Comparison of ENCODE assay signal across 1 cellular context in genomic region chr3:129579991-129580390, GRCh38.
TF ChIP-seq lines count a peak whose summit lies in the region.

No MANE protein-coding gene starts in this region.

TF ChIP-seq in IMR-90, 13 proteins besides CTCF, POLR2A, EP300 and RAD21 (continued from another document):
- TF ChIP-seq RCOR1 (IDR thresholded peaks at IDR 0.05; ENCODE audit: insufficient replicate concordance, low read length) (no peak), RFX5 (IDR thresholded peaks at IDR 0.05; ENCODE audit: low read depth, low read length) (no peak), BHLHE40 (IDR thresholded peaks at IDR 0.05; ENCODE audit: low read depth, low read length) (no peak), CEBPB (IDR thresholded peaks at IDR 0.05; ENCODE audit: low read depth, low read length) (no peak), NFE2L2 (IDR thresholded peaks at IDR 0.05; ENCODE audit: low read depth, low read length) (no peak), MAFK (IDR thresholded peaks at IDR 0.05; ENCODE audit: low read depth, low read length) (no peak), MXI1 (IDR thresholded peaks at IDR 0.05; ENCODE audit: borderline replicate concordance, low read depth, low read length) (no peak)
- TF ChIP-seq, protein P1, sequence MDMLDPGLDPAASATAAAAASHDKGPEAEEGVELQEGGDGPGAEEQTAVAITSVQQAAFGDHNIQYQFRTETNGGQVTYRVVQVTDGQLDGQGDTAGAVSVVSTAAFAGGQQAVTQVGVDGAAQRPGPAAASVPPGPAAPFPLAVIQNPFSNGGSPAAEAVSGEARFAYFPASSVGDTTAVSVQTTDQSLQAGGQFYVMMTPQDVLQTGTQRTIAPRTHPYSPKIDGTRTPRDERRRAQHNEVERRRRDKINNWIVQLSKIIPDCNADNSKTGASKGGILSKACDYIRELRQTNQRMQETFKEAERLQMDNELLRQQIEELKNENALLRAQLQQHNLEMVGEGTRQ (IDR thresholded peaks at IDR 0.05; ENCODE audit: low read depth, low read length): no peak
